In genomic region chr3:161496508-161496907, GRCh38 we compare ENCODE assay signal across 10 cellular contexts. TPM values are rescaled to one million over a fixed set of nuclear protein-coding genes. Genes with fewer than 3 reads are reported as not detected.
"Had no signal": no experiment of that assay in that cellular context is flagged by ENCODE, and none has a peak within 500 bp of the region (broad histone marks: within the 10 kb centered on the region; RNA-seq: fewer than 3 reads in every experiment).

Gene OTOL1, plus strand, starts transcription at chr3:161496808. Its CDS starts 0 bp downstream, at chr3:161496808.

- DNase-seq: H9, HCEC 1CT, KBM-7 had no signal

- FAIRE-seq: H1, H54, HepG2 had no signal

- ATAC-seq: GM23338, HepG2 had no signal

- H3K27ac ChIP-seq: HL-60 had no signal

- H3K4me3 ChIP-seq: GM23338 had no signal

RNA-seq across cellular contexts. Expression of gene OTOL1, which starts in this region (rescaled TPM):
- total RNA-seq: GM23338, H1, H9, HepG2, HT1080 had no signal
- polyA plus RNA-seq: GM23338, H1, HepG2, IgD-negative memory B cell had no signal
